8 cellular contexts compared by ENCODE assay signal in genomic region chr5:141637266-141637692, GRCh38. TPM values are rescaled to one million over a fixed set of nuclear protein-coding genes. Genes with fewer than 3 reads are reported as not detected.
A peak's percentile ranks its signal among the peaks of the same experiment; 100 is the strongest.
DNase-seq lines count a peak whose midpoint lies in the region; ATAC-seq and TF ChIP-seq lines count a peak whose summit lies in the region.

No MANE protein-coding gene starts in this region.

- DNase-seq in activated CD4-positive, CD25-positive, alpha-beta regulatory T cell (lab: John Stamatoyannopoulos, UW), result peak; percentile 29 to 49 (median 45)
- no peak for DNase-seq in choroid plexus epithelial cell (ENCODE audit: low read depth)
- peak in 1 of 2 donors; percentile 41 for DNase-seq in memory B cell (ENCODE audit: low spot score in 2 of 2)
- DNase-seq in stimulated activated naive CD4-positive, alpha-beta T cell (lab: John Stamatoyannopoulos, UW), result peak; percentile 27 to 72 (median 60)
- no peak for DNase-seq in H4 (ENCODE audit: low spot score)

- peaks cover 27% of the 10 kb centered on the region for H3K4me1 Mint-ChIP-seq in memory B cell

- TF ChIP-seq CTCF in 22Rv1 (IDR thresholded peaks at IDR 0.05) (no peak), choroid plexus epithelial cell (conservative IDR thresholded peaks at IDR 0.05; ENCODE audit: low read depth, low read length) (no peak)

- H3K27me3 Mint-ChIP-seq in memory B cell, result no peaks in the 10 kb centered on the region

- H3K4me3 Mint-ChIP-seq in memory B cell, result peak overlapping the region; percentile 94

- peaks cover 11% of the 10 kb centered on the region for H3K36me3 Mint-ChIP-seq in memory B cell

- peak overlapping the region; percentile 88 for H3K27ac ChIP-seq in 22Rv1

- H3K4me3 ChIP-seq in choroid plexus epithelial cell (ENCODE audit: low read depth, low read length), result peak overlapping the region; percentile 99

- peak overlapping the region; percentile 74 for H3K27ac Mint-ChIP-seq in memory B cell

- H3K9me3 Mint-ChIP-seq in memory B cell, result no peaks in the 10 kb centered on the region

- peak; percentile 19 for ATAC-seq in GM19025 (IDR thresholded peaks at IDR 0.05; ENCODE audit: low read depth, unreplicated experiment)
- peak; percentile 35 for ATAC-seq in HG03354 (IDR thresholded peaks at IDR 0.05; ENCODE audit: poor library complexity, severe bottlenecking, unreplicated experiment)
- peak; percentile 52 for ATAC-seq in memory B cell (ENCODE audit: low read depth)

RNA-seq across cellular contexts. Expression of gene RELL2, which starts 0.5 kb away (rescaled TPM):
- total RNA-seq in H4 (2014; rRNA removed; shearing (Covaris generic)), result 4.5 and 8.4 TPM in 2 replicates

RNA-seq across cellular contexts. Expression of gene HDAC3, which starts 0.6 kb away (rescaled TPM):
- 76.5 and 82.1 TPM in 2 replicates for total RNA-seq in H4 (2014; rRNA removed; shearing (Covaris generic))

RNA-seq across cellular contexts. Expression of gene FCHSD1, which starts 13.9 kb away (rescaled TPM):
- 5.9 and 11.0 TPM in 2 replicates for total RNA-seq in H4 (2014; rRNA removed; shearing (Covaris generic))

RNA-seq across cellular contexts. Expression of gene DIAPH1, which starts 18.5 kb away (rescaled TPM):
- total RNA-seq in H4 (2014; rRNA removed; shearing (Covaris generic)), result 24.3 and 40.7 TPM in 2 replicates

RNA-seq across cellular contexts. Expression of gene ARAP3, which starts 44.8 kb away (rescaled TPM):
- total RNA-seq in H4 (2014; rRNA removed; shearing (Covaris generic)), result 4.4 and 4.8 TPM in 2 replicates

Comparison
In these comparisons a context has a peak if more than half of its experiments do, and no peak if none do; other contexts are left out.
1. DNase-seq: peak in activated CD4-positive, CD25-positive, alpha-beta regulatory T cell (4 of 4) and stimulated activated naive CD4-positive, alpha-beta T cell (6 of 6); none in choroid plexus epithelial cell (single experiment) and H4 (single experiment).
2. Peak in every context shown above with its lines, with median percentiles within 50 percentile points of each other: ATAC-seq.